18 cellular contexts compared by ENCODE assay signal in genomic region chr6:43434001-43434400, GRCh38. TPM values are rescaled to one million over a fixed set of nuclear protein-coding genes. Genes with fewer than 3 reads are reported as not detected.
DNase-seq lines count a peak whose midpoint lies in the region; ATAC-seq and TF ChIP-seq lines count a peak whose summit lies in the region.
"Had no signal": no experiment of that assay in that cellular context is flagged by ENCODE, and none has a peak within 500 bp of the region (broad histone marks: within the 10 kb centered on the region; RNA-seq: fewer than 3 reads in every experiment).

No MANE protein-coding gene starts in this region.

- H3K27ac Mint-ChIP-seq in CD4-positive, CD25-positive, alpha-beta regulatory T cell = peak overlapping the region in 2 of 3 donors; percentile 59 to 76
- peak overlapping the region; percentile 65 for H3K27ac Mint-ChIP-seq in activated T-helper 17 cell treated with anti-CD3 and anti-CD28 coated beads, Interleukin-2, amount 50 U/mL, for 72 hours
- H3K27ac Mint-ChIP-seq in neural crest cell (ENCODE audit: unreplicated experiment) = peak overlapping the region; percentile 31
- no peak overlapping the region for H3K27ac Mint-ChIP-seq in WTC11
- H3K27ac Mint-ChIP-seq: CD8-positive, alpha-beta T cell had no signal

- CTCF ChIA-PET in WTC11 (lab: Charles Lee) = interaction anchor here (2.2 kb wide), 1 partner anchor 62 kb away, joined by 7 read pairs; no protein-coding TSS in a partner anchor

- peaks cover 5 to 17% (median 12%) of the 10 kb centered on the region in 4 donors for H3K4me1 Mint-ChIP-seq in CD4-positive, CD25-positive, alpha-beta regulatory T cell
- H3K4me1 Mint-ChIP-seq in activated T-helper 17 cell treated with anti-CD3 and anti-CD28 coated beads, Interleukin-2, amount 50 U/mL, for 72 hours = peaks cover under 1% of the 10 kb centered on the region
- H3K4me1 Mint-ChIP-seq in neural crest cell (peaks cover 6% of the 10 kb centered on the region), WTC11 (peaks cover under 1% of the 10 kb centered on the region)

- H3K27me3 Mint-ChIP-seq in CD4-positive, CD25-positive, alpha-beta regulatory T cell = no peaks in the 10 kb centered on the region
- no peaks in the 10 kb centered on the region for H3K27me3 Mint-ChIP-seq in activated T-helper 17 cell treated with anti-CD3 and anti-CD28 coated beads, Interleukin-2, amount 50 U/mL, for 72 hours
- no peaks in the 10 kb centered on the region for H3K27me3 Mint-ChIP-seq in neural crest cell (ENCODE audit: low read depth)
- no peaks in the 10 kb centered on the region for H3K27me3 Mint-ChIP-seq in WTC11 (ENCODE audit: low read depth)

- intact Hi-C loops in left ventricle myocardium superior (cut with micrococcal nuclease) = no loop called here

- H3K4me3 Mint-ChIP-seq in CD4-positive, CD25-positive, alpha-beta regulatory T cell = no peak overlapping the region
- no peak overlapping the region for H3K4me3 Mint-ChIP-seq in activated T-helper 17 cell treated with anti-CD3 and anti-CD28 coated beads, Interleukin-2, amount 50 U/mL, for 72 hours
- H3K4me3 Mint-ChIP-seq in neural crest cell (no peak overlapping the region), WTC11 (no peak overlapping the region)
- H3K4me3 Mint-ChIP-seq: CD8-positive, alpha-beta T cell had no signal

- peaks cover 7% of the 10 kb centered on the region for H3K4me1 ChIP-seq in CD4-positive, CD25-positive, alpha-beta regulatory T cell (ENCODE audit: control insufficient read depth, insufficient read depth, low read length, poor library complexity, severe bottlenecking)

- no peaks in the 10 kb centered on the region for H3K9me3 ChIP-seq in CD4-positive, CD25-positive, alpha-beta regulatory T cell (ENCODE audit: control insufficient read depth in 2 of 2, low read length in 2 of 2)
- H3K9me3 ChIP-seq: A549, SJCRH30 had no signal

- no peaks in the 10 kb centered on the region for H3K36me3 Mint-ChIP-seq in CD4-positive, CD25-positive, alpha-beta regulatory T cell
- H3K36me3 Mint-ChIP-seq in activated T-helper 17 cell treated with anti-CD3 and anti-CD28 coated beads, Interleukin-2, amount 50 U/mL, for 72 hours (ENCODE audit: low read depth) = peaks cover 23% of the 10 kb centered on the region
- peaks cover 2% of the 10 kb centered on the region for H3K36me3 Mint-ChIP-seq in neural crest cell (ENCODE audit: low read depth)
- no peaks in the 10 kb centered on the region for H3K36me3 Mint-ChIP-seq in WTC11

- H3K9me3 Mint-ChIP-seq in CD4-positive, CD25-positive, alpha-beta regulatory T cell = no peaks in the 10 kb centered on the region
- no peaks in the 10 kb centered on the region for H3K9me3 Mint-ChIP-seq in activated T-helper 17 cell treated with anti-CD3 and anti-CD28 coated beads, Interleukin-2, amount 50 U/mL, for 72 hours
- no peaks in the 10 kb centered on the region for H3K9me3 Mint-ChIP-seq in neural crest cell
- H3K9me3 Mint-ChIP-seq in WTC11 = no peaks in the 10 kb centered on the region
- H3K9me3 Mint-ChIP-seq: CD8-positive, alpha-beta T cell had no signal

- H3K27ac ChIP-seq in CD4-positive, CD25-positive, alpha-beta regulatory T cell (ENCODE audit: insufficient read depth, low read length, poor library complexity, severe bottlenecking) = no peak overlapping the region
- H3K27ac ChIP-seq: A549, SJCRH30 had no signal

- DNase-seq in CD4-positive, CD25-positive, alpha-beta regulatory T cell = no peak
- DNase-seq in left ventricle myocardium superior (no peak), neural crest cell (ENCODE audit: low read depth, low spot score) (no peak), NOMO-1 treated with dmso at 0.1 percent for 144 hours (lab: John Stamatoyannopoulos, UW; ENCODE audit: unreplicated experiment) (no peak), WTC11 (ENCODE audit: low spot score) (no peak), iPS-NIHi11 (ENCODE audit: low spot score) (no peak)
- DNase-seq: CD8-positive, alpha-beta T cell; GOT3; KG1; NCI-H1694 treated with DMSO at 0.1 percent for 48 hours; NCI-H510A; NCI-H774; PC-3; RPMI8226; SJCRH30 had no signal

- no peaks in the 10 kb centered on the region for H3K27me3 ChIP-seq in CD4-positive, CD25-positive, alpha-beta regulatory T cell (ENCODE audit: control insufficient read depth, insufficient read depth, low read length)
- H3K27me3 ChIP-seq: SJCRH30 had no signal

- no peak for TF ChIP-seq CTCF in neural crest cell (conservative IDR thresholded peaks at IDR 0.05)
- TF ChIP-seq CTCF in WTC11 (IDR thresholded peaks at IDR 0.05) = no peak

- H3K36me3 ChIP-seq in CD4-positive, CD25-positive, alpha-beta regulatory T cell (ENCODE audit: control insufficient read depth, insufficient read depth, low read length) = peaks cover 42% of the 10 kb centered on the region
- H3K36me3 ChIP-seq: SJCRH30 had no signal

- POLR2A ChIA-PET in WTC11 (lab: Charles Lee) = no interaction called here

- no peak overlapping the region for H3K4me3 ChIP-seq in CD4-positive, CD25-positive, alpha-beta regulatory T cell (ENCODE audit: low read depth, low read length)
- H3K4me3 ChIP-seq: A549, SJCRH30 had no signal

- ATAC-seq in CD4-positive, CD25-positive, alpha-beta regulatory T cell (ENCODE audit: low read depth in 2 of 2) = no peak
- ATAC-seq in activated T-helper 17 cell treated with anti-CD3 and anti-CD28 coated beads, Interleukin-2, amount 50 U/mL, for 72 hours (replicated peaks) = no peak
- peak; percentile 17 for ATAC-seq in left ventricle myocardium superior
- ATAC-seq in WTC11 = no peak
- ATAC-seq: A549; CD8-positive, alpha-beta T cell; HepG2; PC-3 had no signal

TF ChIP-seq in WTC11, 78 proteins besides CTCF, POLR2A, EP300 and RAD21 (continues in another document):
- TF ChIP-seq NR3C1 (CRISPR knock-in tag; conservative IDR thresholded peaks at IDR 0.05; ENCODE audit: low read depth) (no peak), ESRRA (CRISPR knock-in tag; IDR thresholded peaks at IDR 0.05; ENCODE audit: borderline replicate concordance) (no peak), ZMAT4 (CRISPR knock-in tag; IDR thresholded peaks at IDR 0.05) (no peak), NR2C2 (CRISPR knock-in tag; IDR thresholded peaks at IDR 0.05) (no peak), RELA (CRISPR knock-in tag; IDR thresholded peaks at IDR 0.05; ENCODE audit: borderline replicate concordance) (no peak), ZBTB21 (CRISPR knock-in tag; IDR thresholded peaks at IDR 0.05; ENCODE audit: borderline replicate concordance) (no peak), EMX1 (CRISPR knock-in tag; IDR thresholded peaks at IDR 0.05) (no peak), JUN (CRISPR knock-in tag; IDR thresholded peaks at IDR 0.05) (no peak), E2F4 (CRISPR knock-in tag; IDR thresholded peaks at IDR 0.05; ENCODE audit: borderline replicate concordance, low read depth) (no peak), CREM (CRISPR knock-in tag; IDR thresholded peaks at IDR 0.05) (no peak), CREB1 (CRISPR knock-in tag; IDR thresholded peaks at IDR 0.05) (no peak), CDX4 (CRISPR knock-in tag; IDR thresholded peaks at IDR 0.05; ENCODE audit: borderline replicate concordance) (no peak)

RNA-seq across cellular contexts. Expression of gene ABCC10, which starts 6.7 kb away (rescaled TPM):
- total RNA-seq in CD4-positive, CD25-positive, alpha-beta regulatory T cell = 81.7 TPM
- 10 to 100 TPM; 17.9 to 23.3 (median 18.5) TPM for polyA plus RNA-seq in CD4-positive, CD25-positive, alpha-beta regulatory T cell
- total RNA-seq in activated T-helper 17 cell treated with anti-CD3 and anti-CD28 coated beads, Interleukin-2, amount 50 U/mL, for 72 hours = 10 to 100 TPM; 41.2 to 47.9 TPM
- total RNA-seq in left ventricle myocardium superior (11.5 TPM), neural crest cell (34.1 and 35.2 TPM in 2 replicates), WTC11 (2021) (23.8 to 26.6 TPM (median 25.5 TPM) in 3 replicates)

RNA-seq across cellular contexts. Expression of gene DLK2, which starts 21.3 kb away (rescaled TPM):
- total RNA-seq in CD4-positive, CD25-positive, alpha-beta regulatory T cell = 0.76 TPM
- polyA plus RNA-seq in CD4-positive, CD25-positive, alpha-beta regulatory T cell = under 1 TPM in 3 of 4 donors, not detected in 1; 0.20 to 0.87 (median 0.70) TPM
- total RNA-seq in activated T-helper 17 cell treated with anti-CD3 and anti-CD28 coated beads, Interleukin-2, amount 50 U/mL, for 72 hours = 1 to 10 TPM; 1.3 to 2.8 TPM
- 1.2 TPM for total RNA-seq in left ventricle myocardium superior
- 1.5 and 1.6 TPM in 2 replicates for total RNA-seq in neural crest cell
- total RNA-seq in WTC11 (2021) = 0.18 to 0.81 TPM (median 0.37 TPM) in 3 replicates

RNA-seq across cellular contexts. Expression of gene TJAP1, which starts 43.4 kb away (rescaled TPM):
- 36.3 TPM for total RNA-seq in CD4-positive, CD25-positive, alpha-beta regulatory T cell
- polyA plus RNA-seq in CD4-positive, CD25-positive, alpha-beta regulatory T cell = 1 to 10 TPM; 5.5 to 9.5 (median 6.6) TPM
- 10 to 100 TPM; 37.8 to 38.4 TPM for total RNA-seq in activated T-helper 17 cell treated with anti-CD3 and anti-CD28 coated beads, Interleukin-2, amount 50 U/mL, for 72 hours
- total RNA-seq in left ventricle myocardium superior = 23.2 TPM
- 47.3 and 52.1 TPM in 2 replicates for total RNA-seq in neural crest cell
- total RNA-seq in WTC11 (2021) = 40.2 to 40.8 TPM (median 40.4 TPM) in 3 replicates
